16 cellular contexts compared by ENCODE assay signal in genomic region chr5:178473858-178474257, GRCh38.
DNase-seq lines count a peak whose midpoint lies in the region; ATAC-seq and TF ChIP-seq lines count a peak whose summit lies in the region.
"Had no signal": no experiment of that assay in that cellular context is flagged by ENCODE, and none has a peak within 500 bp of the region (broad histone marks: within the 10 kb centered on the region; RNA-seq: fewer than 3 reads in every experiment).

No MANE protein-coding gene starts in this region.

- no peaks in the 10 kb centered on the region for H4K20me1 ChIP-seq in BLaER1 treated with 17β-estradiol and CSF1 and Interleukin-3, amounts not matched to agents 10 nM and 100 nM

- no peak for TF ChIP-seq CTCF in HL-60 (IDR thresholded peaks at IDR 0.05; ENCODE audit: insufficient read depth, low read length)
- TF ChIP-seq CTCF in endodermal cell (conservative IDR thresholded peaks at IDR 0.05): no peak
- TF ChIP-seq CTCF in neutrophil (IDR thresholded peaks at IDR 0.05): no peak

- H3K4me3 Mint-ChIP-seq in endodermal cell: no peak overlapping the region
- H3K4me3 Mint-ChIP-seq: CD4-positive, alpha-beta T cell; H9 had no signal

- H3K9me3 Mint-ChIP-seq in endodermal cell: peaks cover 14% of the 10 kb centered on the region
- H3K9me3 Mint-ChIP-seq: CD4-positive, alpha-beta T cell had no signal

- peak overlapping the region in 7 of 11 experiments; percentile 2 to 36 (median 34); a peak in 10 of 22 replicates for H3K9ac ChIP-seq in BLaER1 treated with 17β-estradiol and CSF1 and Interleukin-3, amounts not matched to agents 10 nM and 100 nM
- no peak overlapping the region for H3K9ac ChIP-seq in endodermal cell (ENCODE audit: extremely low read depth, low read length, poor library complexity, severe bottlenecking)

- no peaks in the 10 kb centered on the region for H3K27me3 Mint-ChIP-seq in endodermal cell (ENCODE audit: insufficient read depth)

- ATAC-seq in HG02678 (IDR thresholded peaks at IDR 0.05; ENCODE audit: unreplicated experiment): no peak

- DNase-seq in HL-60 (ENCODE audit: low read depth in 1 of 2, low spot score in 1 of 2) (no peak), endodermal cell (no peak), GM19240 (ENCODE audit: insufficient read length, low spot score) (no peak), NCI-H524 treated with DMSO at 0.1 percent for 48 hours (lab: John Stamatoyannopoulos, UW) (no peak)
- DNase-seq: Calu3; CD4-positive, alpha-beta T cell; DMS53; H9; MV-4-11; NCI-H1436 treated with DMSO at 0.1 percent for 48 hours; NCI-H2081; NCI-H82; PC-9 had no signal

- H3K9me3 ChIP-seq in BLaER1 treated with 17β-estradiol and CSF1 and Interleukin-3, amounts not matched to agents 10 nM and 100 nM (replicated peaks in 1 of 11): peaks cover 8 to 17% (median 11%) of the 10 kb centered on the region in 11 experiments; a peak in 21 of 22 replicates
- H3K9me3 ChIP-seq in endodermal cell (ENCODE audit: control insufficient read depth, low read length): peaks cover 14% of the 10 kb centered on the region
- H3K9me3 ChIP-seq in neutrophil: no peaks in the 10 kb centered on the region

- H3K4me1 ChIP-seq in BLaER1 treated with 17β-estradiol and CSF1 and Interleukin-3, amounts not matched to agents 10 nM and 100 nM: peaks cover 72 to 100% (median 92%) of the 10 kb centered on the region in 10 experiments
- H3K4me1 ChIP-seq in endodermal cell (ENCODE audit: control insufficient read depth, insufficient read depth, low read length) (peaks cover 8% of the 10 kb centered on the region), neutrophil (ENCODE audit: control insufficient read depth in 1 of 2, insufficient read depth in 1 of 2, low read depth in 1 of 2, low read length in 1 of 2) (peaks cover 57 to 71% of the 10 kb centered on the region in 2 experiments)

- H3K4me2 ChIP-seq in BLaER1 treated with 17β-estradiol and CSF1 and Interleukin-3, amounts not matched to agents 10 nM and 100 nM: peak overlapping the region; percentile 54 to 96 (median 83)
- H3K4me2 ChIP-seq: PC-9 had no signal

- H3K27ac Mint-ChIP-seq in endodermal cell: peak overlapping the region; percentile 59
- H3K27ac Mint-ChIP-seq: CD4-positive, alpha-beta T cell had no signal

- H3K27ac ChIP-seq in BLaER1 treated with 17β-estradiol and CSF1 and Interleukin-3, amounts not matched to agents 10 nM and 100 nM: peak overlapping the region in 9 of 11 experiments; percentile 13 to 94 (median 46); a peak in 14 of 22 replicates
- H3K27ac ChIP-seq in HL-60 (replicated peaks): peak overlapping the region; percentile 94
- H3K27ac ChIP-seq in endodermal cell (ENCODE audit: low read depth, low read length): no peak overlapping the region
- H3K27ac ChIP-seq in neutrophil: peak overlapping the region; percentile 28
- H3K27ac ChIP-seq: PC-9 had no signal

- H3K36me3 ChIP-seq in BLaER1 treated with 17β-estradiol and CSF1 and Interleukin-3, amounts not matched to agents 10 nM and 100 nM: peaks cover 0 to 5% (median 0%) of the 10 kb centered on the region in 11 experiments; a peak in 1 of 22 replicates
- H3K36me3 ChIP-seq in endodermal cell (ENCODE audit: control insufficient read depth, insufficient read depth, low read length): no peaks in the 10 kb centered on the region
- no peaks in the 10 kb centered on the region for H3K36me3 ChIP-seq in neutrophil

- peaks cover 27% of the 10 kb centered on the region for H3K4me1 Mint-ChIP-seq in endodermal cell

- H3K27me3 ChIP-seq in BLaER1 treated with 17β-estradiol and CSF1 and Interleukin-3, amounts not matched to agents 10 nM and 100 nM: peaks cover 0 to 22% (median 0%) of the 10 kb centered on the region in 11 experiments; a peak in 4 of 22 replicates
- H3K27me3 ChIP-seq in HL-60 (ENCODE audit: insufficient read depth, poor library complexity, severe bottlenecking) (no peaks in the 10 kb centered on the region), endodermal cell (ENCODE audit: control insufficient read depth, insufficient read depth, low read length, poor library complexity, severe bottlenecking) (no peaks in the 10 kb centered on the region), neutrophil (no peaks in the 10 kb centered on the region)

- peaks cover 12% of the 10 kb centered on the region for H3K36me3 Mint-ChIP-seq in endodermal cell (ENCODE audit: low read depth)

- 83 to 89% methylated on average over 7 of the region's 7 CpGs for WGBS in endodermal cell (ENCODE audit: insufficient coverage in 1 of 2, insufficient read length in 1 of 2), 2 experiments

- no peak overlapping the region for H3K4me3 ChIP-seq in BLaER1 treated with 17β-estradiol and CSF1 and Interleukin-3, amounts not matched to agents 10 nM and 100 nM
- H3K4me3 ChIP-seq in HL-60 (replicated peaks; ENCODE audit: insufficient read depth, low read length) (no peak overlapping the region), endodermal cell (ENCODE audit: low read length) (no peak overlapping the region), neutrophil (ENCODE audit: low read depth in 1 of 2, low read length in 1 of 2) (no peak overlapping the region)
- H3K4me3 ChIP-seq: PC-9 had no signal
